In the genomic region with DNA sequence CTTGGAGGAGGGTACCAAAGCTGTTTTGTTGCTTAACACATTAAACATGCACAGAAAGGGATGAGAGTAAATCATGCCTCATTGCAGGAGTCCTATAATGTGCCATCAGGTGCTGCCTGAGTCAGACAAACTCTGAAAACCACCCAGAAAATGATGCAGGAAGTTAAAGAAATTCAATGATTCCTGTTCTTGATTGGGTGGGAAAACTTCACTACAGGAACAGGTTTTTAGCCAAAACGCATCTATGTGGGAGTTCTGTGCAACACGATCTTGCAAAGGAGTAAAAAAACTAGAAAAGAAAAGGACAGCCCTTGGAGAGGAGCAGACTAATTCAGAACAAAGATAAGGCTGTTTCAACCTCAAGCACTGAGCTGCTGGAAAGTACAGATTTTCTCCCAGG, we compare ENCODE assay signal across 18 cellular contexts.
"Had no signal": no experiment of that assay in that cellular context is flagged by ENCODE, and none has a peak within 500 bp of the region (broad histone marks: within the 10 kb centered on the region; RNA-seq: fewer than 3 reads in every experiment).

No MANE protein-coding gene starts in this region.

- H3K9me3 ChIP-seq: adrenal gland, SJSA1 had no signal

- H3K36me3 Mint-ChIP-seq: activated naive CD8-positive, alpha-beta T cell treated with anti-CD3 and anti-CD28 coated beads, Interleukin-2, amount 10 ng/mL, durations not matched to agents 7 days and 5 days had no signal

- H3K4me1 Mint-ChIP-seq: activated naive CD8-positive, alpha-beta T cell treated with anti-CD3 and anti-CD28 coated beads, Interleukin-2, amount 10 ng/mL, durations not matched to agents 7 days and 5 days had no signal

- H3K27me3 ChIP-seq: adrenal gland, SJSA1 had no signal

- DNase-seq: activated CD4-positive, alpha-beta T cell treated with anti-CD3 and anti-CD28 coated beads for 4 hours; activated CD8-positive, alpha-beta memory T cell treated with anti-CD3 and anti-CD28 coated beads, Interleukin-2, amount 50 U/mL, for 4 hours; activated CD8-positive, alpha-beta T cell treated with anti-CD3 and anti-CD28 coated beads for 36 hours; activated naive CD4-positive, alpha-beta T cell treated with anti-CD3 and anti-CD28 coated beads, Interleukin-2, amount 50 U/mL, for 16 hours; activated naive CD8-positive, alpha-beta T cell treated with anti-CD3 and anti-CD28 coated beads, Interleukin-2, amount 10 ng/mL, durations not matched to agents 7 days and 5 days; adrenal gland; KBM-7; NCI-H1048; NCI-H146; NCI-H187 treated with DMSO at 0.1 percent for 48 hours; NCI-H2171; NCI-H226; NCI-H510A treated with DMSO at 0.1 percent for 48 hours; SHP77; SW 1271 had no signal

- H3K4me3 Mint-ChIP-seq: activated CD8-positive, alpha-beta T cell treated with anti-CD3 and anti-CD28 coated beads for 36 hours; activated naive CD8-positive, alpha-beta T cell treated with anti-CD3 and anti-CD28 coated beads, Interleukin-2, amount 10 ng/mL, durations not matched to agents 7 days and 5 days had no signal

- H3K27me3 Mint-ChIP-seq: activated CD8-positive, alpha-beta T cell treated with anti-CD3 and anti-CD28 coated beads for 36 hours; activated naive CD8-positive, alpha-beta T cell treated with anti-CD3 and anti-CD28 coated beads, Interleukin-2, amount 10 ng/mL, durations not matched to agents 7 days and 5 days had no signal

- ATAC-seq: activated CD4-positive, CD25-positive, alpha-beta regulatory T cell treated with anti-CD3 and anti-CD28 coated beads, Interleukin-2, amount 50 U/mL, for 24 hours; activated CD8-positive, alpha-beta T cell treated with anti-CD3 and anti-CD28 coated beads for 36 hours; SK-N-SH treated with all-trans-retinoic acid at 6 μM for 48 hours had no signal

- H3K36me3 ChIP-seq: adrenal gland, SJSA1 had no signal

- H3K27ac ChIP-seq: adrenal gland, SJSA1 had no signal

- H3K4me1 ChIP-seq: adrenal gland, SJSA1 had no signal

- H3K9me3 Mint-ChIP-seq: activated CD8-positive, alpha-beta T cell treated with anti-CD3 and anti-CD28 coated beads for 36 hours had no signal

- H3K4me3 ChIP-seq: adrenal gland, SJSA1 had no signal

- H3K27ac Mint-ChIP-seq: activated CD8-positive, alpha-beta T cell treated with anti-CD3 and anti-CD28 coated beads for 36 hours; activated naive CD8-positive, alpha-beta T cell treated with anti-CD3 and anti-CD28 coated beads, Interleukin-2, amount 10 ng/mL, durations not matched to agents 7 days and 5 days had no signal
